Comparison of ENCODE assay signal across 8 cellular contexts in the genomic region with DNA sequence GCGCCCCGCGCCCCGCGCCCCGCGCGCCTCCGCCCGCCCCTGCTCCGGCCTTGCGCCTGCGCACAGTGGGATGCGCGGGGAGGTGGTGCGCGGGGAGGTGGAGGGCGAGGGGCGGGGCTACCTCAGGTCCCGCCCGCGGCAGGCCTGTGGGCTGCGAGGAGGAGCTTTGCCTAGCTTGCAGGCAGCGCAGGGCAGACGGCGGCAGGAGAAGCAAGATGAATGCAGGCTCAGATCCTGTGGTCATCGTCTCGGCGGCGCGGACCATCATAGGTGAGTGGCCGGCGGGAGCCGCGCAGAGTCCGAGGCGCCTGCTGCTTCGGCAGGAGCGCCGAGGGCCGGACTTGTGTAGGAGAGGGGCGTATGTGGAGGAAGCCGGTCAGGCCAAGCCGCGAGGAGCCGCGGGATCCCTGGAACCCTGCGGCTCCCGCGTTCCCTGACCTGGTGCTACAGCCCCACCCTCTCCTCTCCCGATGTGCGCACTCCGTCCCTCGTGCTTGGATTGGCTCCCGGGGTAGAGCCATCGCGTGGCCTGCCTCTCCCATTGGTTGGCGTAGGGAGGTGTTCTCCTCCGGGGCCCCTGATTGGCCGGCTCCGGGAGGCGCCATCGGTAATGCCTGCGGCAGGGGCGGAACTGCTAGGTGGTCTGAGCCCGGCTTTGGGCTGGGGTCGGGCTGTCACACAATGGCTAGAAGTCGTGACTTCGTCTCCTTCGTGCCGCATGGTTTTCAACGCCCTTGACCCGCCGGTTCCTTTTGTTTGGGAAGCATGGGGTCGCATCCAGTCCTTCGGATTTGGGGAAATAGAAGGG. TPM values are rescaled to one million over a fixed set of nuclear protein-coding genes. Genes with fewer than 3 reads are reported as not detected.
DNase-seq lines count a peak whose midpoint lies in the region; ATAC-seq, FAIRE-seq and TF ChIP-seq lines count a peak whose summit lies in the region.

ACAT2 (plus strand) TSS at position 173 of the 808 bp plus-strand sequence; CDS start at position 216, 43 bp downstream.

- peak; percentile 98 for DNase-seq in GM13976 (ENCODE audit: low spot score)
- peak; percentile 59 for DNase-seq in NCI-H1436 treated with DMSO at 0.1 percent for 48 hours (lab: John Stamatoyannopoulos, UW)
- DNase-seq in T follicular helper cell (ENCODE audit: low read depth) = peak; percentile 88
- peak; percentile 90 for DNase-seq in activated naive CD8-positive, alpha-beta T cell treated with anti-CD3 and anti-CD28 coated beads, Interleukin-2, amount 50 U/mL, for 24 hours
- peak; percentile 97 for DNase-seq in Right ventricle myocardium inferior (ENCODE audit: missing footprints)
- DNase-seq in pancreas = peak; percentile 94 to 98 (median 96)
- DNase-seq in tibial artery = peak; percentile 97 to 98

- ATAC-seq in HG02852 (IDR thresholded peaks at IDR 0.05; ENCODE audit: unreplicated experiment) (peak; percentile 98), Right ventricle myocardium inferior (peak; percentile 99), pancreas (peak; percentile 97 to 99 (median 97))
- ATAC-seq in activated naive CD8-positive, alpha-beta T cell treated with anti-CD3 and anti-CD28 coated beads, Interleukin-2, amount 50 U/mL, for 24 hours = peak; percentile 98

- H3K4me3 ChIP-seq in pancreas (peak within 1 kb of the TSS; percentile 57 to 94 (median 68)), tibial artery (peak within 1 kb of the TSS; percentile 64 to 84)

- no peaks in the 10 kb centered on the region for H3K9me3 Mint-ChIP-seq in activated naive CD8-positive, alpha-beta T cell treated with anti-CD3 and anti-CD28 coated beads, Interleukin-2, amount 50 U/mL, for 24 hours

- TF ChIP-seq CTCF in GM13976 (IDR thresholded peaks at IDR 0.05; ENCODE audit: borderline replicate concordance, control extremely low read depth, extremely low read depth, insufficient read depth, missing control alignments) (no peak), pancreas (IDR thresholded peaks at IDR 0.05) (no peak), tibial artery (IDR thresholded peaks at IDR 0.05) (peak in 1 of 2 experiments; percentile 29)

- intact Hi-C loops in Right ventricle myocardium inferior (cut with DNase I) (loop anchor here (1.0 to 5.0 kb wide), 3 partner anchors 27 to 70 kb away; partner anchors contain the start of genes SOD2, TCP1 and WTAP), pancreas (cut with DNase I) (no loop called here), tibial artery (cut with DNase I; ENCODE audit: low total_unique reads) (loop anchor here (2.0 to 5.0 kb wide), 2 partner anchors 35 to 67 kb away; partner anchors contain the start of gene WTAP)

- in situ Hi-C loops in GM13976 (cut with MboI; ENCODE audit: low sequenced_read_pairs, unreplicated experiment) = no loop called here

- H3K27me3 Mint-ChIP-seq in activated naive CD8-positive, alpha-beta T cell treated with anti-CD3 and anti-CD28 coated beads, Interleukin-2, amount 50 U/mL, for 24 hours = no peaks in the 10 kb centered on the region

- H3K4me1 ChIP-seq in pancreas = no peaks in the 10 kb centered on the region
- peaks cover 0 to 26% (median 18%) of the 10 kb centered on the region in 4 donors for H3K4me1 ChIP-seq in tibial artery

- FAIRE-seq in pancreas (lab: Jason Lieb, UNC) = peak; percentile 23

- H3K4me3 Mint-ChIP-seq in activated naive CD8-positive, alpha-beta T cell treated with anti-CD3 and anti-CD28 coated beads, Interleukin-2, amount 50 U/mL, for 24 hours = peak within 1 kb of the TSS; percentile 83

- no peaks in the 10 kb centered on the region for H3K9me3 ChIP-seq in pancreas
- no peaks in the 10 kb centered on the region for H3K9me3 ChIP-seq in tibial artery

- WGBS in pancreas, 2 donors = 0 to 1% methylated on average over 64 to 76 of the region's 76 CpGs

- H3K36me3 Mint-ChIP-seq in activated naive CD8-positive, alpha-beta T cell treated with anti-CD3 and anti-CD28 coated beads, Interleukin-2, amount 50 U/mL, for 24 hours (ENCODE audit: low read depth) = peaks cover 32% of the 10 kb centered on the region

- H3K27me3 ChIP-seq in pancreas (no peaks in the 10 kb centered on the region), tibial artery (no peaks in the 10 kb centered on the region)

- H3K36me3 ChIP-seq in pancreas = peaks cover 0 to 3% (median 0%) of the 10 kb centered on the region in 3 donors
- H3K36me3 ChIP-seq in tibial artery = peaks cover 6 to 31% (median 19%) of the 10 kb centered on the region in 3 donors

- peak within 1 kb of the TSS; percentile 89 to 95 (median 91) for H3K27ac ChIP-seq in pancreas
- peak within 1 kb of the TSS; percentile 92 to 95 for H3K27ac ChIP-seq in tibial artery

- peaks cover 35% of the 10 kb centered on the region for H3K4me1 Mint-ChIP-seq in activated naive CD8-positive, alpha-beta T cell treated with anti-CD3 and anti-CD28 coated beads, Interleukin-2, amount 50 U/mL, for 24 hours

- peak within 1 kb of the TSS; percentile 95 for H3K27ac Mint-ChIP-seq in activated naive CD8-positive, alpha-beta T cell treated with anti-CD3 and anti-CD28 coated beads, Interleukin-2, amount 50 U/mL, for 24 hours

RNA-seq across cellular contexts. Expression of gene ACAT2, which starts in this region (rescaled TPM):
- total RNA-seq in Right ventricle myocardium inferior (5.2 TPM), pancreas (1 to 10 TPM; 3.3 to 9.6 (median 7.4) TPM)
- 10 to 100 TPM in 1 of 2 donors, 1 to 10 TPM in 1; 6.7 to 10.1 TPM for polyA plus RNA-seq in pancreas

Comparison
In these comparisons a context has a peak if more than half of its experiments do, and no peak if none do; other contexts are left out.
1. Peak in every context shown above with its lines: DNase-seq, ATAC-seq, H3K4me3 ChIP-seq and H3K27ac ChIP-seq.
2. intact Hi-C loops: an anchor here in Right ventricle myocardium inferior (1.0 to 5.0 kb wide) and tibial artery (2.0 to 5.0 kb wide); none called in pancreas.